In the genomic region with DNA sequence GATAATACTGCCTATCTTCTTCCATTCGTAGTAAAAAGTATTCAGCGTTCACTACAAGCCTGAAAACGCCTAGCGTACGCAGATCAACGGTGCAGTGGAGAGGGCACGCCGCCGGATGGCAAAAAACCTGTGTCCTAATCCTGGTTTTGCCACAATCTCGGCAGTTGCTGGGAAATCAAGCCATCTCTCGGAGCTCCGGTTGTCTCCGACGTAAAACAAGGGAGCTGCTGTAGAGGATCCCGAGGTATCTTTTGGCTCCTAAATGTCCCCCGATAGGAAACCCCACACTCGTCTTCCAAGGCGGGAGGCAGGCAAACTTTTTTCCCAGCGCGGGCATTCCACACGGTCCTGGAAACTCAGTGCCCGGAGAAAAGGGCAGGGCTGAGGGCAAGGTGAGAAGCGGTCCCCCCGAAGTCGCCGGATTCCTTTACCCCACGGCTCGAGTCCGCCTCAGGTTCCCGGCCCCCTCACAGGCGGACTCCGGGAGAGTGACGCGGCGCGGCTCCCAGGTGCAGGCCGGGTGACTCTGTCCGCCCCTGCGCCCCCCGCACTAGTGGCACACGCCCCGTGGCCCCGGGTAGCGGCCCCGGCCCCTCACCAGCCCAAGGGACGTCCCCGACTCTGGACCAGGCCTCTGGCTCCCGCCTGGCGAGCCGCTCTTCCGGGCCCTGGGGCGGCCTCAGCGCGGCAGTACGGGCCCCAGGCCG, we compare ENCODE assay signal across 1 cellular context.
A peak's percentile ranks its signal among the peaks of the same experiment; 100 is the strongest.
TF ChIP-seq lines count a peak whose summit lies in the region.

No MANE protein-coding gene starts in this region.

TF ChIP-seq in HepG2, 621 proteins besides CTCF, POLR2A, EP300 and RAD21 (continued from another document and continues in another):
- no peak for TF ChIP-seq ZNF687 (CRISPR knock-in tag; IDR thresholded peaks at IDR 0.05)
- TF ChIP-seq POLR2AphosphoS5 (IDR thresholded peaks at IDR 0.05; ENCODE audit: low read depth, low read length) = no peak
- TF ChIP-seq ZNF747 (CRISPR knock-in tag; IDR thresholded peaks at IDR 0.05; ENCODE audit: borderline replicate concordance) = peak; percentile 8; the same call in 1 of the 2 replicates
- 0 out of 2 replicates have a peak, but pooled peaks have one; percentile 47 for TF ChIP-seq PRDM15 (CRISPR knock-in tag; IDR thresholded peaks at IDR 0.05)
- TF ChIP-seq, protein P1, sequence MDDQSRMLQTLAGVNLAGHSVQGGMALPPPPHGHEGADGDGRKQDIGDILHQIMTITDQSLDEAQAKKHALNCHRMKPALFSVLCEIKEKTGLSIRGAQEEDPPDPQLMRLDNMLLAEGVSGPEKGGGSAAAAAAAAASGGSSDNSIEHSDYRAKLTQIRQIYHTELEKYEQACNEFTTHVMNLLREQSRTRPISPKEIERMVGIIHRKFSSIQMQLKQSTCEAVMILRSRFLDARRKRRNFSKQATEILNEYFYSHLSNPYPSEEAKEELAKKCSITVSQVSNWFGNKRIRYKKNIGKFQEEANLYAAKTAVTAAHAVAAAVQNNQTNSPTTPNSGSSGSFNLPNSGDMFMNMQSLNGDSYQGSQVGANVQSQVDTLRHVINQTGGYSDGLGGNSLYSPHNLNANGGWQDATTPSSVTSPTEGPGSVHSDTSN (CRISPR knock-in tag; IDR thresholded peaks at IDR 0.05; ENCODE audit: borderline replicate concordance) = no peak
- TF ChIP-seq, protein P2, sequence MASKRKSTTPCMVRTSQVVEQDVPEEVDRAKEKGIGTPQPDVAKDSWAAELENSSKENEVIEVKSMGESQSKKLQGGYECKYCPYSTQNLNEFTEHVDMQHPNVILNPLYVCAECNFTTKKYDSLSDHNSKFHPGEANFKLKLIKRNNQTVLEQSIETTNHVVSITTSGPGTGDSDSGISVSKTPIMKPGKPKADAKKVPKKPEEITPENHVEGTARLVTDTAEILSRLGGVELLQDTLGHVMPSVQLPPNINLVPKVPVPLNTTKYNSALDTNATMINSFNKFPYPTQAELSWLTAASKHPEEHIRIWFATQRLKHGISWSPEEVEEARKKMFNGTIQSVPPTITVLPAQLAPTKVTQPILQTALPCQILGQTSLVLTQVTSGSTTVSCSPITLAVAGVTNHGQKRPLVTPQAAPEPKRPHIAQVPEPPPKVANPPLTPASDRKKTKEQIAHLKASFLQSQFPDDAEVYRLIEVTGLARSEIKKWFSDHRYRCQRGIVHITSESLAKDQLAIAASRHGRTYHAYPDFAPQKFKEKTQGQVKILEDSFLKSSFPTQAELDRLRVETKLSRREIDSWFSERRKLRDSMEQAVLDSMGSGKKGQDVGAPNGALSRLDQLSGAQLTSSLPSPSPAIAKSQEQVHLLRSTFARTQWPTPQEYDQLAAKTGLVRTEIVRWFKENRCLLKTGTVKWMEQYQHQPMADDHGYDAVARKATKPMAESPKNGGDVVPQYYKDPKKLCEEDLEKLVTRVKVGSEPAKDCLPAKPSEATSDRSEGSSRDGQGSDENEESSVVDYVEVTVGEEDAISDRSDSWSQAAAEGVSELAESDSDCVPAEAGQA (IDR thresholded peaks at IDR 0.05; ENCODE audit: low read depth) = no peak
- TF ChIP-seq, protein P2 (CRISPR knock-in tag; IDR thresholded peaks at IDR 0.05; ENCODE audit: borderline replicate concordance) = 0 out of 2 replicates have a peak, but pooled peaks have one; percentile 0
- TF ChIP-seq PRDM10 (CRISPR knock-in tag; IDR thresholded peaks at IDR 0.05; ENCODE audit: low read depth) = no peak
- TF ChIP-seq ZBTB7B (CRISPR knock-in tag; IDR thresholded peaks at IDR 0.05) = no peak
- TF ChIP-seq SP5 (CRISPR knock-in tag; IDR thresholded peaks at IDR 0.05; ENCODE audit: borderline replicate concordance, low read depth) = no peak
- TF ChIP-seq ELF4 (CRISPR knock-in tag; IDR thresholded peaks at IDR 0.05; ENCODE audit: borderline replicate concordance) = no peak
- TF ChIP-seq SIX1 (CRISPR knock-in tag; IDR thresholded peaks at IDR 0.05; ENCODE audit: borderline replicate concordance) = no peak
- TF ChIP-seq CREB3 (CRISPR knock-in tag; IDR thresholded peaks at IDR 0.05) = no peak
- no peak for TF ChIP-seq FOXA1 (IDR thresholded peaks at IDR 0.05)
- no peak for TF ChIP-seq FOXA1 (CRISPR knock-in tag; IDR thresholded peaks at IDR 0.05)
- no peak for TF ChIP-seq ZNF138 (CRISPR knock-in tag; IDR thresholded peaks at IDR 0.05; ENCODE audit: low read depth)
- no peak for TF ChIP-seq NBN (conservative IDR thresholded peaks at IDR 0.05)
- no peak for TF ChIP-seq NR3C1 (CRISPR knock-in tag; IDR thresholded peaks at IDR 0.05)
- TF ChIP-seq ZNF225 (CRISPR knock-in tag; IDR thresholded peaks at IDR 0.05) = peak; percentile 59; the same call in 1 of the 2 replicates
- TF ChIP-seq TCF7L2 (IDR thresholded peaks at IDR 0.05; ENCODE audit: low read depth, low read length) = no peak
- TF ChIP-seq ZUFSP (CRISPR knock-in tag; IDR thresholded peaks at IDR 0.05; ENCODE audit: borderline replicate concordance) = 0 out of 2 replicates have a peak, but pooled peaks have one; percentile 44
- no peak for TF ChIP-seq KLF16 (CRISPR knock-in tag; IDR thresholded peaks at IDR 0.05)
- TF ChIP-seq ZNF333 (CRISPR knock-in tag; IDR thresholded peaks at IDR 0.05; ENCODE audit: borderline replicate concordance) = 0 out of 2 replicates have a peak, but pooled peaks have one; percentile 81
- TF ChIP-seq SOX13 (IDR thresholded peaks at IDR 0.05) = no peak
- TF ChIP-seq SOX13 (CRISPR knock-in tag; conservative IDR thresholded peaks at IDR 0.05 in 1 of 2, IDR thresholded peaks at IDR 0.05 in 1 of 2) = no peak
- no peak for TF ChIP-seq NFRKB (IDR thresholded peaks at IDR 0.05)
- TF ChIP-seq ZBTB43 (CRISPR knock-in tag; conservative IDR thresholded peaks at IDR 0.05) = peak; percentile 12; the same call in 1 of the 2 replicates
